In genomic region chr5:146165469-146165868, GRCh38 we compare ENCODE assay signal across 2 cellular contexts.
A peak's percentile ranks its signal among the peaks of the same experiment; 100 is the strongest.
TF ChIP-seq lines count a peak whose summit lies in the region.

No MANE protein-coding gene starts in this region.

TF ChIP-seq in HepG2, 621 proteins besides CTCF, POLR2A, EP300 and RAD21:
- TF ChIP-seq MAFK (conservative IDR thresholded peaks at IDR 0.05 in 1 of 2, IDR thresholded peaks at IDR 0.05 in 1 of 2; ENCODE audit: low read length in 2 of 2) (peak; percentile 8 to 48; a peak in 1 of 4 replicates), DR1 (CRISPR knock-in tag; IDR thresholded peaks at IDR 0.05) (no peak)
TF ChIP-seq in HepG2: peak in this region for 1.

TF ChIP-seq in SK-N-SH, 30 proteins besides CTCF, POLR2A, EP300 and RAD21:
- TF ChIP-seq TEAD4 (IDR thresholded peaks at IDR 0.05; ENCODE audit: borderline replicate concordance, insufficient read depth), result no peak
- no peak for TF ChIP-seq REST (IDR thresholded peaks at IDR 0.05; ENCODE audit: low read depth, low read length)
- TF ChIP-seq SMC3 (IDR thresholded peaks at IDR 0.05; ENCODE audit: low read depth, low read length), result no peak
- TF ChIP-seq MAX (IDR thresholded peaks at IDR 0.05; ENCODE audit: low read depth), result no peak
